Comparison of ENCODE assay signal across 18 cellular contexts in the genomic region with DNA sequence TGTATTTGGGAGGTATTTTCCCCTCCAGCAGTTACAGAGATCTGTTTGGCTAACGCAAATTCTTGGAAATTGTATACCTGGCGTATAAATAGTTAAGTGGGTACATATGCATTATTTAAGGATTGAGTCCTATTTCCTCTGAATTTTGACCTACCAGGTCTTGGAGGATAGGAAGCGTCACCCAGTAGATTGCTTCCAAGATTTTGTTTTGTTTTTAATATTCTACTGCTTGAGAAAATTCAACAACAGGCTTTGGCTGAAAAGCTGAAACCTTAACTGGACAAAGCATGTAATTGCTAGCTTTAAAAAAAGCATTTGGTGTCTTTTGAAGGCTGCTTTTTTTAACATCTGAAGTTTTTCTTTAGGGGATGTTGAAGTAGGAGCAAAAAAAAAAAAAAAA.
DNase-seq lines count a peak whose midpoint lies in the region; ATAC-seq and TF ChIP-seq lines count a peak whose summit lies in the region.
"Had no signal": no experiment of that assay in that cellular context is flagged by ENCODE, and none has a peak within 500 bp of the region (broad histone marks: within the 10 kb centered on the region; RNA-seq: fewer than 3 reads in every experiment).

No MANE protein-coding gene starts in this region.

- DNase-seq in heart left ventricle (no peak), left ventricle myocardium superior (no peak), epithelial cell of prostate (ENCODE audit: low read depth, low spot score) (no peak), upper lobe of right lung (no peak), DMS53 treated with DMSO at 0.1 percent for 48 hours (lab: John Stamatoyannopoulos, UW; ENCODE audit: unreplicated experiment) (no peak), NCI-H1694 treated with DMSO at 0.1 percent for 48 hours (lab: John Stamatoyannopoulos, UW) (no peak)
- no peak for DNase-seq in stimulated activated naive CD4-positive, alpha-beta T cell (lab: John Stamatoyannopoulos, UW)
- DNase-seq: activated naive CD4-positive, alpha-beta T cell treated with anti-CD3 and anti-CD28 coated beads for 36 hours; GF-D8; Karpas-422; NCI-H1436; NCI-H446 treated with DMSO at 0.1 percent for 48 hours had no signal

- H3K36me3 Mint-ChIP-seq in nephron (ENCODE audit: low read depth) = peaks cover 7% of the 10 kb centered on the region
- H3K36me3 Mint-ChIP-seq: WTC11 had no signal

- H3K36me3 ChIP-seq in heart left ventricle (no peaks in the 10 kb centered on the region), upper lobe of right lung (no peaks in the 10 kb centered on the region)
- H3K36me3 ChIP-seq: tibial nerve had no signal

- H3K27me3 Mint-ChIP-seq in nephron (ENCODE audit: low read depth) = no peaks in the 10 kb centered on the region

- H3K9me3 ChIP-seq in heart left ventricle = no peaks in the 10 kb centered on the region
- H3K9me3 ChIP-seq in upper lobe of right lung = no peaks in the 10 kb centered on the region
- H3K9me3 ChIP-seq: A549, tibial nerve had no signal

- H3K27ac ChIP-seq in heart left ventricle (peak overlapping the region; percentile 65 to 94 (median 84)), epithelial cell of prostate (peak overlapping the region; percentile 62), upper lobe of right lung (peak overlapping the region; percentile 64)
- H3K27ac ChIP-seq: A549, parathyroid adenoma had no signal

- no peak for TF ChIP-seq CTCF in heart left ventricle (IDR thresholded peaks at IDR 0.05)
- no peak for TF ChIP-seq CTCF in nephron (IDR thresholded peaks at IDR 0.05; ENCODE audit: unreplicated experiment in 3 of 3)
- TF ChIP-seq CTCF in upper lobe of right lung (IDR thresholded peaks at IDR 0.05) = no peak

- no peak for TF ChIP-seq POLR2A in heart left ventricle (IDR thresholded peaks at IDR 0.05)

- WGBS in heart left ventricle, 4 donors = 29 to 38% (median 35%) methylated on average over 3 of the region's 3 CpGs

- H3K4me1 ChIP-seq in heart left ventricle (peaks cover 0 to 91% (median 59%) of the 10 kb centered on the region in 12 donors), upper lobe of right lung (peaks cover 68% of the 10 kb centered on the region)
- H3K4me1 ChIP-seq: parathyroid adenoma had no signal

- no peak for ATAC-seq in heart left ventricle
- ATAC-seq in left ventricle myocardium superior = no peak
- no peak for ATAC-seq in upper lobe of right lung

- H3K27me3 ChIP-seq in heart left ventricle = no peaks in the 10 kb centered on the region
- H3K27me3 ChIP-seq in upper lobe of right lung = no peaks in the 10 kb centered on the region
- H3K27me3 ChIP-seq: tibial nerve had no signal

- H3K4me3 ChIP-seq in heart left ventricle (peak overlapping the region in 10 of 12 donors; percentile 10 to 40 (median 20)), upper lobe of right lung (no peak overlapping the region)
- H3K4me3 ChIP-seq: A549, lung, tibial nerve had no signal

- H3K9me3 Mint-ChIP-seq in nephron = no peaks in the 10 kb centered on the region
- H3K9me3 Mint-ChIP-seq: activated naive CD4-positive, alpha-beta T cell treated with anti-CD3 and anti-CD28 coated beads for 36 hours; WTC11 had no signal

- H3K4me3 Mint-ChIP-seq in nephron = peak overlapping the region in 1 of 3 experiments; percentile 51
- H3K4me3 Mint-ChIP-seq: activated naive CD4-positive, alpha-beta T cell treated with anti-CD3 and anti-CD28 coated beads for 36 hours; WTC11 had no signal

- peak overlapping the region; percentile 90 to 95 (median 95) for H3K27ac Mint-ChIP-seq in nephron
- H3K27ac Mint-ChIP-seq: activated naive CD4-positive, alpha-beta T cell treated with anti-CD3 and anti-CD28 coated beads for 36 hours had no signal

- peaks cover 69% of the 10 kb centered on the region for H3K4me1 Mint-ChIP-seq in nephron

- intact Hi-C loops in heart left ventricle (cut with DNase I) = loop anchor here in 1 of 10 donors (2.0 kb wide), 1 partner anchor 28 kb away; no protein-coding TSS in a partner anchor
- intact Hi-C loops in left ventricle myocardium superior (cut with micrococcal nuclease) = no loop called here
- intact Hi-C loops in upper lobe of right lung (cut with DNase I) = no loop called here
